28 cellular contexts compared by ENCODE assay signal in genomic region chrX:1784773-1785172, GRCh38.
DNase-seq lines count a peak whose midpoint lies in the region; ATAC-seq and TF ChIP-seq lines count a peak whose summit lies in the region.
"Had no signal": no experiment of that assay in that cellular context is flagged by ENCODE, and none has a peak within 500 bp of the region (broad histone marks: within the 10 kb centered on the region; RNA-seq: fewer than 3 reads in every experiment).

No MANE protein-coding gene starts in this region.

- H3K4me3 ChIP-seq in PC-9: no peak overlapping the region
- no peak overlapping the region for H3K4me3 ChIP-seq in CD8-positive, alpha-beta T cell (ENCODE audit: low read depth, low read length)
- no peak overlapping the region for H3K4me3 ChIP-seq in coronary artery
- H3K4me3 ChIP-seq: ascending aorta, BLaER1, heart right ventricle, lower lobe of right lung, pancreas, tibial nerve had no signal

- H2BK12ac ChIP-seq in H9 (ENCODE audit: insufficient read length, low read depth, low read length): no peak overlapping the region

- H3K27me3 Mint-ChIP-seq in H9 (ENCODE audit: low read depth): no peaks in the 10 kb centered on the region; the same call in 1 of the 2 replicates
- peaks cover 5% of the 10 kb centered on the region for H3K27me3 Mint-ChIP-seq in glutamatergic neuron (ENCODE audit: unreplicated experiment)
- H3K27me3 Mint-ChIP-seq in CD8-positive, alpha-beta T cell (ENCODE audit: low read depth): no peaks in the 10 kb centered on the region
- H3K27me3 Mint-ChIP-seq: effector memory CD8-positive, alpha-beta T cell had no signal

- H2BK120ac ChIP-seq in H9 (ENCODE audit: low read depth, low read length, poor library complexity, severe bottlenecking): no peak overlapping the region

- H3K27me3 ChIP-seq in H9 (ENCODE audit: insufficient read depth, low read length) (no peaks in the 10 kb centered on the region), PC-9 (ENCODE audit: insufficient read depth, low read depth) (peaks cover 45% of the 10 kb centered on the region)
- H3K27me3 ChIP-seq in CD8-positive, alpha-beta T cell (ENCODE audit: insufficient read depth, low read length): no peaks in the 10 kb centered on the region
- H3K27me3 ChIP-seq: ascending aorta, BLaER1, heart right ventricle, pancreas, tibial nerve had no signal

- H2AFZ ChIP-seq in H9 (ENCODE audit: low read length) (no peak overlapping the region), PC-9 (no peak overlapping the region)

- H3K27ac ChIP-seq in C4-2B (no peak overlapping the region), H9 (ENCODE audit: insufficient read length, low read depth, low read length) (no peak overlapping the region), PC-9 (no peak overlapping the region), coronary artery (no peak overlapping the region)
- no peak overlapping the region for H3K27ac ChIP-seq in CD8-positive, alpha-beta T cell (ENCODE audit: low read depth, low read length)
- H3K27ac ChIP-seq: ascending aorta, BLaER1, heart right ventricle, lower lobe of right lung, pancreas, tibial nerve had no signal

- no peak for ATAC-seq in CD8-positive, alpha-beta T cell
- ATAC-seq: effector memory CD8-positive, alpha-beta T cell; heart right ventricle; lower lobe of right lung; natural killer cell; pancreas had no signal

- H2BK5ac ChIP-seq in H9 (ENCODE audit: insufficient read length, low read length): no peak overlapping the region

- H3K14ac ChIP-seq in H9 (ENCODE audit: insufficient read depth, low read length): no peak overlapping the region

- H3K23me2 ChIP-seq in H9 (ENCODE audit: insufficient read length, low read depth, low read length, poor library complexity, severe bottlenecking): no peaks in the 10 kb centered on the region

- H4K8ac ChIP-seq in H9 (replicated peaks; ENCODE audit: insufficient read length, low read depth, low read length): no peak overlapping the region

- H3K79me1 ChIP-seq in H9 (ENCODE audit: insufficient read depth, low read depth, low read length, poor library complexity, severe bottlenecking): no peaks in the 10 kb centered on the region

- no peaks in the 10 kb centered on the region for H3F3A ChIP-seq in PC-9 (ENCODE audit: insufficient read depth, low read depth)

- no peak overlapping the region for H3K18ac ChIP-seq in H9 (ENCODE audit: insufficient read length, low read depth, low read length)

- no peak overlapping the region for H2BK20ac ChIP-seq in H9 (ENCODE audit: low read depth, low read length, poor library complexity, severe bottlenecking)

- H3K4me2 ChIP-seq in H9 (ENCODE audit: insufficient read depth, insufficient read length, low read length) (no peak overlapping the region), PC-9 (no peak overlapping the region)
- H3K4me2 ChIP-seq: BLaER1 had no signal

- no CpG with 5 or more reads among the region's 3 CpGs for WGBS in H9 (ENCODE audit: extremely low coverage, insufficient read length, low lambda C conversion rate)

- TF ChIP-seq CTCF in C4-2B (conservative IDR thresholded peaks at IDR 0.05): peak; percentile 6; the same call in 1 of the 2 replicates
- TF ChIP-seq CTCF in H9 (conservative IDR thresholded peaks at IDR 0.05): peak; percentile 55
- TF ChIP-seq CTCF in PC-9 (conservative IDR thresholded peaks at IDR 0.05): peak; percentile 59
- TF ChIP-seq CTCF in glutamatergic neuron (IDR thresholded peaks at IDR 0.05; ENCODE audit: partially characterized antibody, unreplicated experiment): peak; percentile 32
- no peak for TF ChIP-seq CTCF in GM20000 (IDR thresholded peaks at IDR 0.05; ENCODE audit: extremely low read depth, missing control alignments)
- no peak for TF ChIP-seq CTCF in CD8-positive, alpha-beta T cell (IDR thresholded peaks at IDR 0.05)
- TF ChIP-seq CTCF in coronary artery (IDR thresholded peaks at IDR 0.05): no peak

- no peaks in the 10 kb centered on the region for H3K36me3 ChIP-seq in PC-9 (ENCODE audit: low read depth)
- no peaks in the 10 kb centered on the region for H3K36me3 ChIP-seq in CD8-positive, alpha-beta T cell (ENCODE audit: insufficient read depth, low read length)
- H3K36me3 ChIP-seq: ascending aorta, BLaER1, heart right ventricle, lower lobe of right lung, pancreas, tibial nerve had no signal

- H3K9me2 ChIP-seq in PC-9 (ENCODE audit: insufficient read depth): no peaks in the 10 kb centered on the region

- H3K23ac ChIP-seq in H9 (ENCODE audit: insufficient read length, low read depth, low read length): no peak overlapping the region

- H4K91ac ChIP-seq in H9 (ENCODE audit: insufficient read length, low read depth, low read length): no peak overlapping the region

- BruUV-seq in PC-9 (replicated peaks; lab: Mats Ljungman, UMichigan): no TSS peak

- H3K79me2 ChIP-seq in H9 (ENCODE audit: insufficient read depth, low read length) (no peaks in the 10 kb centered on the region), PC-9 (ENCODE audit: low read depth) (no peaks in the 10 kb centered on the region)

- H3K56ac ChIP-seq in H9 (ENCODE audit: insufficient read length, low read depth, low read length): no peak overlapping the region

- H3K9me3 Mint-ChIP-seq in H9 (peaks cover 13% of the 10 kb centered on the region in 2 experiments), glutamatergic neuron (ENCODE audit: unreplicated experiment) (peaks cover 5% of the 10 kb centered on the region)
- H3K9me3 Mint-ChIP-seq in CD8-positive, alpha-beta T cell: peaks cover 19% of the 10 kb centered on the region

- intact Hi-C loops in PC-9 (cut with micrococcal nuclease; ENCODE audit: unreplicated experiment): no loop called here
- intact Hi-C loops in CD8-positive, alpha-beta T cell (cut with DNase I, micrococcal nuclease): no loop called here

- no peak overlapping the region for H3K4me3 Mint-ChIP-seq in H9
- no peak overlapping the region for H3K4me3 Mint-ChIP-seq in glutamatergic neuron (ENCODE audit: unreplicated experiment)
- no peak overlapping the region for H3K4me3 Mint-ChIP-seq in CD8-positive, alpha-beta T cell
- H3K4me3 Mint-ChIP-seq: effector memory CD8-positive, alpha-beta T cell; natural killer cell; T-helper 1 cell treated with Interleukin-12 subunit alpha and Interleukin-12 subunit beta and Interleukin-4 antibody, amounts not matched to agents 30 μg/mL and 1 μg/mL, for 36 hours had no signal

- no peaks in the 10 kb centered on the region for H4K20me1 ChIP-seq in H9 (ENCODE audit: control insufficient read depth, insufficient read depth, insufficient read length)
- H4K20me1 ChIP-seq in PC-9 (ENCODE audit: insufficient read depth): no peaks in the 10 kb centered on the region
- H4K20me1 ChIP-seq: BLaER1 had no signal

- H3K27ac Mint-ChIP-seq in H9 (no peak overlapping the region), glutamatergic neuron (ENCODE audit: unreplicated experiment) (no peak overlapping the region)
- H3K27ac Mint-ChIP-seq in CD8-positive, alpha-beta T cell: no peak overlapping the region
- H3K27ac Mint-ChIP-seq: effector memory CD8-positive, alpha-beta T cell; natural killer cell; T-helper 1 cell treated with Interleukin-12 subunit alpha and Interleukin-12 subunit beta and Interleukin-4 antibody, amounts not matched to agents 30 μg/mL and 1 μg/mL, for 36 hours had no signal

- H3T11ph ChIP-seq in H9 (ENCODE audit: low read length): no peak overlapping the region

- H3K4me1 ChIP-seq in H9 (ENCODE audit: insufficient read depth, low read length) (no peaks in the 10 kb centered on the region), PC-9 (replicated peaks; ENCODE audit: insufficient read depth) (no peaks in the 10 kb centered on the region)
- no peaks in the 10 kb centered on the region for H3K4me1 ChIP-seq in CD8-positive, alpha-beta T cell (ENCODE audit: insufficient read depth, low read length)
- H3K4me1 ChIP-seq: ascending aorta, BLaER1, heart right ventricle, lower lobe of right lung, pancreas, tibial nerve had no signal

- H2BK15ac ChIP-seq in H9 (ENCODE audit: low read depth, low read length): no peak overlapping the region

- H3K4ac ChIP-seq in H9 (ENCODE audit: low read depth, low read length): no peak overlapping the region

- no peak overlapping the region for H4K5ac ChIP-seq in H9 (ENCODE audit: insufficient read length, low read depth, low read length)

- H3K9ac ChIP-seq in H9 (ENCODE audit: extremely low read depth, insufficient read length, low read length): no peak overlapping the region
- H3K9ac ChIP-seq: BLaER1 had no signal

- CTCF ChIA-PET in PC-9 (lab: Charles Lee): no interaction called here
- CTCF ChIA-PET in CD8-positive, alpha-beta T cell (lab: Charles Lee): no interaction called here

- DNase-seq in H9: no peak
- no peak for DNase-seq in PC-9
- DNase-seq in glutamatergic neuron: no peak
- no peak for DNase-seq in HPDE6-E6E7 (ENCODE audit: extremely low spot score)
- DNase-seq in GM20000 (ENCODE audit: low spot score): no peak
- DNase-seq in CD8-positive, alpha-beta T cell: no peak
- no peak for DNase-seq in coronary artery (ENCODE audit: low spot score)
- DNase-seq: activated CD4-positive, alpha-beta T cell treated with anti-CD3 and anti-CD28 coated beads, Interleukin-2, amount 50 U/mL, for 4 hours; activated gamma-delta T cell treated with Interleukin-2 at 50 U/mL for 16 hours; activated T-cell treated with anti-CD3 and anti-CD28 coated beads, Interleukin-2, amount 50 U/mL, for 48 hours; DMS153; effector memory CD8-positive, alpha-beta T cell; foreskin melanocyte; H7; heart right ventricle; lower lobe of right lung; natural killer cell; NCI-H1694; NCI-H510A; OCI-M1; pancreas; stimulated activated CD4-positive, alpha-beta T cell treated with anti-CD3 and anti-CD28 coated beads, Interleukin-15, amount 100 ng/mL, for 24 hours; stimulated activated CD4-positive, alpha-beta T cell treated with anti-CD3 and anti-CD28 coated beads, Interleukin-4, amount 100 ng/mL, for 4 hours had no signal

- H3K4me1 Mint-ChIP-seq in H9 (no peaks in the 10 kb centered on the region), glutamatergic neuron (ENCODE audit: low read depth, unreplicated experiment) (no peaks in the 10 kb centered on the region)
- H3K4me1 Mint-ChIP-seq in CD8-positive, alpha-beta T cell (ENCODE audit: low read depth): no peaks in the 10 kb centered on the region
- H3K4me1 Mint-ChIP-seq: natural killer cell had no signal

- POLR2A ChIA-PET in PC-9 (lab: Charles Lee; ENCODE audit: unreplicated experiment): no interaction called here
- POLR2A ChIA-PET in CD8-positive, alpha-beta T cell (lab: Charles Lee): no interaction called here

- H3K9me3 ChIP-seq in H9 (ENCODE audit: control insufficient read depth, low read depth, low read length): no peaks in the 10 kb centered on the region
- peaks cover 7% of the 10 kb centered on the region; the same call in 1 of the 2 replicates for H3K9me3 ChIP-seq in PC-9 (ENCODE audit: insufficient read depth, low read depth)
- H3K9me3 ChIP-seq in CD8-positive, alpha-beta T cell (ENCODE audit: low read length): peaks cover 5% of the 10 kb centered on the region
- H3K9me3 ChIP-seq: lower lobe of right lung, pancreas had no signal

- no peak overlapping the region for H2AK5ac ChIP-seq in H9 (ENCODE audit: insufficient read length, low read length)

- H3K36me3 Mint-ChIP-seq in H9 (ENCODE audit: insufficient read depth in 1 of 3, low read depth in 3 of 3): peaks cover 8 to 19% (median 8%) of the 10 kb centered on the region in 3 experiments
- H3K36me3 Mint-ChIP-seq in glutamatergic neuron (ENCODE audit: unreplicated experiment): no peaks in the 10 kb centered on the region
- peaks cover 10% of the 10 kb centered on the region for H3K36me3 Mint-ChIP-seq in CD8-positive, alpha-beta T cell

Comparison
In these comparisons a context has a peak if more than half of its experiments do, and no peak if none do; other contexts are left out.
1. CTCF ChIP-seq: peak in C4-2B (single experiment), H9 (single experiment), PC-9 (single experiment) and glutamatergic neuron (single experiment); none in GM20000 (single experiment), CD8-positive, alpha-beta T cell (single experiment) and coronary artery (single experiment).